In the genomic region with DNA sequence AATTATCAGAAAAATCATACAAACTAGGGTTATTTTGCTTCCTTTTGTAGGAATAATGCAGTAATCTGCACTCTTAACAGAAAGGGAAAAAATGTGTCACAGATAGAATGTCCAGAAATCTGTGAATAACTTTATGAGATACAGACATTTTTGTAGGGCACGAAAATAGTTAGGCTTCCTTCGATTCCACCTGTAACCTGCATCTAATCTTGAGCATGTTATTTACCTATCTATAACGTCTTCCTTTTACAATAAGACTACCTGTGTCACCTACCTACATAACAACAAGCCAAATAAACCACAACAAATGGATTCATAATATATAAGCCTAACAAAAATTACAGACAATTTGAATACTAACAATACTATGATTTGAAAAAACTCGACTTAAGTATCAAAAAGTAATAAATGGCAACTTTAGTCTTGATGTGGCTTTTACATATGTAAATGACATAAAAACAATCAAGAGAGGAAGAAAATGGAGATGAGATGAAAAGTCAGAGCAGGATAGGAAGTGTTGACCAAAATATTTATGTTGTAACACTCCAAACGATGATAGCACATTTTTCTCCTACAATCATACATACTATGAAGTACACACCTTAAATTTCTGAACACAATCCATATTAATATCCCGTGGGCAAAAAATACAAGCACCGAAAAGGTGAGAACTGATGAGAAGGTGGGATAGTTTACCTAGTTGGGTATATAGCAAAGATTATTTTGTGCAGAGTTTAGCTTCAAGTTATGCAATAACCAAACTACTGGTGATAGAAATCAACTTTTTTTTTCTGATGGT, we compare ENCODE assay signal across 1 cellular context.
TF ChIP-seq lines count a peak whose summit lies in the region.

No MANE protein-coding gene starts in this region.

TF ChIP-seq in K562, 482 proteins besides CTCF, POLR2A, EP300 and RAD21 (continues in another document):
- no peak for TF ChIP-seq NFXL1 (CRISPR knock-in tag; IDR thresholded peaks at IDR 0.05)
- peak; percentile 68; the same call in 1 of the 2 replicates for TF ChIP-seq ZBTB40 (IDR thresholded peaks at IDR 0.05)
- no peak for TF ChIP-seq ZBTB40 (CRISPR knock-in tag; IDR thresholded peaks at IDR 0.05)
- no peak for TF ChIP-seq RBM17 (IDR thresholded peaks at IDR 0.05; ENCODE audit: borderline replicate concordance, low read depth, low read length)
- TF ChIP-seq CEBPG (CRISPR knock-in tag; IDR thresholded peaks at IDR 0.05) = no peak
- TF ChIP-seq CEBPG (tag; conservative IDR thresholded peaks at IDR 0.05 in 1 of 2, IDR thresholded peaks at IDR 0.05 in 1 of 2) = peak; percentile 48 to 54; a peak in 2 of 4 replicates
- TF ChIP-seq SIN3B (IDR thresholded peaks at IDR 0.05; ENCODE audit: low read depth) = no peak
- TF ChIP-seq RBFOX2 (IDR thresholded peaks at IDR 0.05; ENCODE audit: low read depth, low read length) = peak; percentile 37
- no peak for TF ChIP-seq ZNF639 (CRISPR knock-in tag; conservative IDR thresholded peaks at IDR 0.05 in 1 of 2, IDR thresholded peaks at IDR 0.05 in 1 of 2)
- TF ChIP-seq MLLT1 (IDR thresholded peaks at IDR 0.05) = peak; percentile 45 to 81; a peak in 3 of 4 replicates
- no peak for TF ChIP-seq GTF2E2 (tag; IDR thresholded peaks at IDR 0.05)
- TF ChIP-seq POLR2G (IDR thresholded peaks at IDR 0.05; ENCODE audit: low read depth, low read length) = 0 out of 2 replicates have a peak, but pooled peaks have one; percentile 22
- TF ChIP-seq POLR2AphosphoS2 (IDR thresholded peaks at IDR 0.05; ENCODE audit: low read length) = no peak
- no peak for TF ChIP-seq ZNF165 (CRISPR knock-in tag; IDR thresholded peaks at IDR 0.05; ENCODE audit: borderline replicate concordance)
- TF ChIP-seq ZEB2 (IDR thresholded peaks at IDR 0.05) = 0 out of 2 replicates have a peak, but pooled peaks have one; percentile 12
- TF ChIP-seq ADNP (tag; IDR thresholded peaks at IDR 0.05) = no peak
- 0 out of 2 replicates have a peak, but pooled peaks have one; percentile 1 for TF ChIP-seq ZFX (CRISPR knock-in tag; IDR thresholded peaks at IDR 0.05)
- no peak for TF ChIP-seq CHD7 (IDR thresholded peaks at IDR 0.05; ENCODE audit: low read depth, low read length)
- TF ChIP-seq, protein P1, sequence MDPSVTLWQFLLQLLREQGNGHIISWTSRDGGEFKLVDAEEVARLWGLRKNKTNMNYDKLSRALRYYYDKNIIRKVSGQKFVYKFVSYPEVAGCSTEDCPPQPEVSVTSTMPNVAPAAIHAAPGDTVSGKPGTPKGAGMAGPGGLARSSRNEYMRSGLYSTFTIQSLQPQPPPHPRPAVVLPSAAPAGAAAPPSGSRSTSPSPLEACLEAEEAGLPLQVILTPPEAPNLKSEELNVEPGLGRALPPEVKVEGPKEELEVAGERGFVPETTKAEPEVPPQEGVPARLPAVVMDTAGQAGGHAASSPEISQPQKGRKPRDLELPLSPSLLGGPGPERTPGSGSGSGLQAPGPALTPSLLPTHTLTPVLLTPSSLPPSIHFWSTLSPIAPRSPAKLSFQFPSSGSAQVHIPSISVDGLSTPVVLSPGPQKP (CRISPR knock-in tag; IDR thresholded peaks at IDR 0.05) = no peak
- TF ChIP-seq LARP7 (IDR thresholded peaks at IDR 0.05) = peak; percentile 29; the same call in 1 of the 2 replicates
- no peak for TF ChIP-seq ZBTB2 (IDR thresholded peaks at IDR 0.05)
